Comparison of ENCODE assay signal across 8 cellular contexts in genomic region chr3:119293761-119294401, GRCh38. TPM values are rescaled to one million over a fixed set of nuclear protein-coding genes. Genes with fewer than 3 reads are reported as not detected.
DNase-seq lines count a peak whose midpoint lies in the region; ATAC-seq and TF ChIP-seq lines count a peak whose summit lies in the region.

Gene ARHGAP31, plus strand, starts transcription at chr3:119294383. Its CDS starts 522 bp downstream, at chr3:119294905.

- no peaks in the 10 kb centered on the region for H3K36me3 ChIP-seq in vagina

- TF ChIP-seq CTCF in HL-60 (IDR thresholded peaks at IDR 0.05; ENCODE audit: insufficient read depth, low read length) (no peak), vagina (IDR thresholded peaks at IDR 0.05) (no peak)

- no peaks in the 10 kb centered on the region for H3K9me3 ChIP-seq in vagina

- TF ChIP-seq POLR2A in vagina (IDR thresholded peaks at IDR 0.05): no peak

- no peak within 1 kb of the TSS for H3K27ac ChIP-seq in HL-60 (replicated peaks)
- peak within 1 kb of the TSS; percentile 73 for H3K27ac ChIP-seq in adipose tissue (ENCODE audit: low read depth, low read length)
- peak within 1 kb of the TSS; percentile 84 for H3K27ac ChIP-seq in vagina

- peak within 1 kb of the TSS; percentile 50 for H3K4me3 ChIP-seq in HL-60 (replicated peaks; ENCODE audit: insufficient read depth, low read length)
- peak within 1 kb of the TSS; percentile 70 for H3K4me3 ChIP-seq in vagina

- H3K4me1 ChIP-seq in vagina: peaks cover 23% of the 10 kb centered on the region

- peak; percentile 44 for ATAC-seq in GM19467 (IDR thresholded peaks at IDR 0.05; ENCODE audit: unreplicated experiment)
- peak; percentile 78 for ATAC-seq in left ventricle myocardium superior

- intact Hi-C loops in left ventricle myocardium superior (cut with micrococcal nuclease): no loop called here
- intact Hi-C loops in vagina (cut with DNase I): no loop called here

- DNase-seq in D341Med (ENCODE audit: low spot score) (peak; percentile 82), HL-60 (ENCODE audit: low read depth in 1 of 2, low spot score in 1 of 2) (peak in 1 of 2 experiments; percentile 54), T-helper 1 cell (peak; percentile 79 to 86 (median 82)), left ventricle myocardium superior (peak; percentile 85), putamen (ENCODE audit: low spot score) (peak; percentile 56), vagina (ENCODE audit: extremely low spot score in 2 of 2) (no peak)

- no peaks in the 10 kb centered on the region for H3K27me3 ChIP-seq in HL-60 (ENCODE audit: insufficient read depth, poor library complexity, severe bottlenecking)
- H3K27me3 ChIP-seq in vagina: no peaks in the 10 kb centered on the region

- 0 to 1% (median 0%) methylated on average over 32 to 33 of the region's 33 CpGs for WGBS in adipose tissue, 3 donors

RNA-seq across cellular contexts. Expression of gene ARHGAP31, which starts in this region (rescaled TPM):
- 10 to 100 TPM in 1 of 3 donors, 1 to 10 TPM in 2; 2.0 to 17.1 (median 7.4) TPM for polyA plus RNA-seq in adipose tissue
- total RNA-seq in left ventricle myocardium superior: 41.7 TPM
- 13.0 TPM for total RNA-seq in vagina

Comparison
In these comparisons a context has a peak if more than half of its experiments do, and no peak if none do; other contexts are left out.
1. DNase-seq: peak in D341Med (single experiment), T-helper 1 cell (5 of 5), left ventricle myocardium superior (single experiment) and putamen (single experiment); none in vagina (0 of 2).